10 cellular contexts compared by ENCODE assay signal in genomic region chr9:89814340-89815040, GRCh38.
DNase-seq lines count a peak whose midpoint lies in the region; ATAC-seq lines count a peak whose summit lies in the region.
"Had no signal": no experiment of that assay in that cellular context is flagged by ENCODE, and none has a peak within 500 bp of the region (broad histone marks: within the 10 kb centered on the region; RNA-seq: fewer than 3 reads in every experiment).

No MANE protein-coding gene starts in this region.

- peak; percentile 69 for ATAC-seq in activated CD8-positive, alpha-beta T cell treated with anti-CD3 and anti-CD28 coated beads, Interleukin-2, amount 10 ng/mL, durations not matched to agents 7 days and 5 days
- no peak for ATAC-seq in GM21717 (IDR thresholded peaks at IDR 0.05; ENCODE audit: unreplicated experiment)

- no peak overlapping the region for H3K4me3 Mint-ChIP-seq in activated CD8-positive, alpha-beta T cell treated with anti-CD3 and anti-CD28 coated beads, Interleukin-2, amount 10 ng/mL, durations not matched to agents 7 days and 5 days
- no peak overlapping the region for H3K4me3 Mint-ChIP-seq in CD8-positive, alpha-beta memory T cell

- H3K36me3 Mint-ChIP-seq in activated CD8-positive, alpha-beta T cell treated with anti-CD3 and anti-CD28 coated beads, Interleukin-2, amount 10 ng/mL, durations not matched to agents 7 days and 5 days (ENCODE audit: low read depth): no peaks in the 10 kb centered on the region
- H3K36me3 Mint-ChIP-seq in CD8-positive, alpha-beta memory T cell: no peaks in the 10 kb centered on the region

- H3K18ac ChIP-seq in mesenchymal stem cell (ENCODE audit: low read depth in 1 of 2, low read length in 2 of 2): peak overlapping the region; percentile 74 to 82

- H3K23ac ChIP-seq in mesenchymal stem cell (ENCODE audit: low read length in 2 of 2): no peak overlapping the region

- DNase-seq in CD1c-positive myeloid dendritic cell (ENCODE audit: extremely low spot score) (peak; percentile 80), HT1080 (ENCODE audit: low read depth) (peak; percentile 57), mesenchymal stem cell (peak; percentile 81), SKM-1 treated with dmso at 0.1 percent for 144 hours (lab: John Stamatoyannopoulos, UW; ENCODE audit: unreplicated experiment) (no peak)
- DNase-seq in activated CD8-positive, alpha-beta T cell treated with anti-CD3 and anti-CD28 coated beads, Interleukin-2, amount 10 ng/mL, durations not matched to agents 7 days and 5 days: peak; percentile 29
- no peak for DNase-seq in CD8-positive, alpha-beta memory T cell
- no peak for DNase-seq in effector memory CD4-positive, alpha-beta T cell
- DNase-seq: kidney glomerular epithelial cell; stimulated activated CD4-positive, alpha-beta T cell treated with anti-CD3 and anti-CD28 coated beads, Interleukin-4, amount 100 ng/mL, for 24 hours had no signal

- 15% methylated on average over 9 of the region's 9 CpGs for WGBS in mesenchymal stem cell

- H3K9me3 Mint-ChIP-seq in activated CD8-positive, alpha-beta T cell treated with anti-CD3 and anti-CD28 coated beads, Interleukin-2, amount 10 ng/mL, durations not matched to agents 7 days and 5 days (ENCODE audit: insufficient read depth): no peaks in the 10 kb centered on the region
- H3K9me3 Mint-ChIP-seq in CD8-positive, alpha-beta memory T cell: no peaks in the 10 kb centered on the region

- POLR2A ChIA-PET in activated CD8-positive, alpha-beta T cell treated with anti-CD3 and anti-CD28 coated beads, Interleukin-2, amount 10 ng/mL, durations not matched to agents 7 days and 5 days (lab: Charles Lee): no interaction called here
- POLR2A ChIA-PET in CD8-positive, alpha-beta memory T cell (lab: Charles Lee): no interaction called here

- no peak overlapping the region for H3K9ac ChIP-seq in mesenchymal stem cell (ENCODE audit: low read length)

- peak overlapping the region in 1 of 2 experiments; percentile 81 for H3K14ac ChIP-seq in mesenchymal stem cell (ENCODE audit: low read length in 2 of 2)

- H2AFZ ChIP-seq in mesenchymal stem cell (ENCODE audit: low read depth, low read length): no peak overlapping the region

- H2BK120ac ChIP-seq in mesenchymal stem cell (ENCODE audit: low read depth, low read length): no peak overlapping the region

- no peak overlapping the region for H3K4me2 ChIP-seq in mesenchymal stem cell (ENCODE audit: low read length, poor library complexity, severe bottlenecking)

- peak overlapping the region; percentile 67 for H4K91ac ChIP-seq in mesenchymal stem cell (ENCODE audit: low read length)

- H2BK15ac ChIP-seq in mesenchymal stem cell (ENCODE audit: low read depth, poor library complexity, severe bottlenecking): no peak overlapping the region

- H3K27me3 ChIP-seq in mesenchymal stem cell (ENCODE audit: control insufficient read depth in 1 of 2, insufficient read depth in 1 of 2, low read length in 2 of 2): peaks cover 0 to 67% of the 10 kb centered on the region in 2 experiments
- H3K27me3 ChIP-seq in CD8-positive, alpha-beta memory T cell (ENCODE audit: insufficient read depth, low read length, poor library complexity, severe bottlenecking): peaks cover 8% of the 10 kb centered on the region
- H3K27me3 ChIP-seq in effector memory CD4-positive, alpha-beta T cell (replicated peaks; ENCODE audit: control insufficient read depth, insufficient read depth, low read length, poor library complexity, severe bottlenecking): no peaks in the 10 kb centered on the region

- peak overlapping the region; percentile 59 to 86 for H3K4ac ChIP-seq in mesenchymal stem cell (ENCODE audit: low read depth in 1 of 2, low read length in 2 of 2)

- CTCF ChIA-PET in activated CD8-positive, alpha-beta T cell treated with anti-CD3 and anti-CD28 coated beads, Interleukin-2, amount 10 ng/mL, durations not matched to agents 7 days and 5 days (lab: Charles Lee): interaction anchor here (1.1 to 1.4 kb wide), 4 partner anchors 18 to 212 kb away, joined by 3 to 5 read pairs (median 5); no protein-coding TSS in a partner anchor
- CTCF ChIA-PET in CD8-positive, alpha-beta memory T cell (lab: Charles Lee): no interaction called here

- peaks cover 29% of the 10 kb centered on the region for H3K4me1 ChIP-seq in mesenchymal stem cell (ENCODE audit: control insufficient read depth, insufficient read depth, low read depth, low read length)
- no peaks in the 10 kb centered on the region for H3K4me1 ChIP-seq in CD8-positive, alpha-beta memory T cell (ENCODE audit: insufficient read depth, low read length)
- no peaks in the 10 kb centered on the region for H3K4me1 ChIP-seq in effector memory CD4-positive, alpha-beta T cell (ENCODE audit: control insufficient read depth, insufficient read depth, low read length, poor library complexity, severe bottlenecking)

- no peaks in the 10 kb centered on the region for H3K9me3 ChIP-seq in mesenchymal stem cell (ENCODE audit: control insufficient read depth, low read length)
- no peaks in the 10 kb centered on the region for H3K9me3 ChIP-seq in CD8-positive, alpha-beta memory T cell (ENCODE audit: low read length)
- H3K9me3 ChIP-seq in effector memory CD4-positive, alpha-beta T cell (ENCODE audit: control insufficient read depth, low read length): no peaks in the 10 kb centered on the region

- H3K27ac ChIP-seq in mesenchymal stem cell (ENCODE audit: low read length, poor library complexity, severe bottlenecking): peak overlapping the region; percentile 31
- H3K27ac ChIP-seq in CD8-positive, alpha-beta memory T cell (ENCODE audit: low read depth, low read length): no peak overlapping the region
- no peak overlapping the region for H3K27ac ChIP-seq in effector memory CD4-positive, alpha-beta T cell (ENCODE audit: insufficient read depth, low read length, poor library complexity, severe bottlenecking)

- peak overlapping the region; percentile 65 for H3K27ac Mint-ChIP-seq in activated CD8-positive, alpha-beta T cell treated with anti-CD3 and anti-CD28 coated beads, Interleukin-2, amount 10 ng/mL, durations not matched to agents 7 days and 5 days
- H3K27ac Mint-ChIP-seq in CD8-positive, alpha-beta memory T cell: peak overlapping the region in 1 of 8 donors; percentile 31

- H3K4me3 ChIP-seq in mesenchymal stem cell (ENCODE audit: insufficient read depth in 1 of 2, low read depth in 1 of 2, low read length in 2 of 2): no peak overlapping the region
- no peak overlapping the region for H3K4me3 ChIP-seq in CD8-positive, alpha-beta memory T cell (ENCODE audit: low read length)
- no peak overlapping the region for H3K4me3 ChIP-seq in effector memory CD4-positive, alpha-beta T cell (ENCODE audit: insufficient read depth, low read depth, low read length, poor library complexity, severe bottlenecking)

- H2AK5ac ChIP-seq in mesenchymal stem cell (ENCODE audit: low read length, severe bottlenecking): peak overlapping the region; percentile 60

- peaks cover 18% of the 10 kb centered on the region for H3K27me3 Mint-ChIP-seq in activated CD8-positive, alpha-beta T cell treated with anti-CD3 and anti-CD28 coated beads, Interleukin-2, amount 10 ng/mL, durations not matched to agents 7 days and 5 days (ENCODE audit: low read depth)
- peaks cover 4 to 30% of the 10 kb centered on the region in 2 donors for H3K27me3 Mint-ChIP-seq in CD8-positive, alpha-beta memory T cell

- H3K36me3 ChIP-seq in mesenchymal stem cell (ENCODE audit: control insufficient read depth in 1 of 2, insufficient read depth in 2 of 2, low read depth in 1 of 2, low read length in 2 of 2): no peaks in the 10 kb centered on the region
- H3K36me3 ChIP-seq in CD8-positive, alpha-beta memory T cell (ENCODE audit: insufficient read depth, low read length): no peaks in the 10 kb centered on the region
- no peaks in the 10 kb centered on the region for H3K36me3 ChIP-seq in effector memory CD4-positive, alpha-beta T cell (ENCODE audit: control insufficient read depth, insufficient read depth, low read length)

- H3K79me1 ChIP-seq in mesenchymal stem cell (replicated peaks; ENCODE audit: low read length, poor library complexity, severe bottlenecking): no peaks in the 10 kb centered on the region

- H3K4me1 Mint-ChIP-seq in activated CD8-positive, alpha-beta T cell treated with anti-CD3 and anti-CD28 coated beads, Interleukin-2, amount 10 ng/mL, durations not matched to agents 7 days and 5 days (ENCODE audit: low read depth): peaks cover 46% of the 10 kb centered on the region
- H3K4me1 Mint-ChIP-seq in CD8-positive, alpha-beta memory T cell: no peaks in the 10 kb centered on the region

- peak overlapping the region; percentile 80 to 94 for H2BK12ac ChIP-seq in mesenchymal stem cell (ENCODE audit: low read length in 2 of 2)

- H4K8ac ChIP-seq in mesenchymal stem cell (ENCODE audit: low read length): peak overlapping the region; percentile 96

- H2BK5ac ChIP-seq in mesenchymal stem cell (ENCODE audit: low read depth, low read length, poor library complexity, severe bottlenecking): no peak overlapping the region

Comparison
In these comparisons a context has a peak if more than half of its experiments do, and no peak if none do; other contexts are left out.
1. DNase-seq: peak in CD1c-positive myeloid dendritic cell (single experiment), HT1080 (single experiment), activated CD8-positive, alpha-beta T cell treated with anti-CD3 and anti-CD28 coated beads, Interleukin-2, amount 10 ng/mL, durations not matched to agents 7 days and 5 days (single experiment) and mesenchymal stem cell (single experiment); none in CD8-positive, alpha-beta memory T cell (0 of 5), SKM-1 treated with dmso at 0.1 percent for 144 hours (single experiment) and effector memory CD4-positive, alpha-beta T cell (0 of 3).